Comparison of ENCODE assay signal across 1 cellular context in genomic region chr19:4981681-4981958, GRCh38.
A peak's percentile ranks its signal among the peaks of the same experiment; 100 is the strongest.
TF ChIP-seq lines count a peak whose summit lies in the region.

No MANE protein-coding gene starts in this region.

TF ChIP-seq in GM12878, 131 proteins besides CTCF, POLR2A, EP300 and RAD21:
- 0 out of 4 replicates have a peak, but pooled peaks of 1 of the 2 experiments have one; percentile 13 for TF ChIP-seq BHLHE40 (IDR thresholded peaks at IDR 0.05; ENCODE audit: borderline replicate concordance in 1 of 2, low read depth in 2 of 2, low read length in 1 of 2)
- no peak for TF ChIP-seq ZSCAN29 (IDR thresholded peaks at IDR 0.05)
- TF ChIP-seq SUZ12 (IDR thresholded peaks at IDR 0.05; ENCODE audit: unreplicated experiment): no peak
- peak; percentile 47 for TF ChIP-seq MEF2B (IDR thresholded peaks at IDR 0.05; ENCODE audit: partially characterized antibody, poor library complexity, severe bottlenecking)
- TF ChIP-seq MAX (IDR thresholded peaks at IDR 0.05; ENCODE audit: low read depth, low read length): no peak
- no peak for TF ChIP-seq YBX1 (IDR thresholded peaks at IDR 0.05)
- TF ChIP-seq ZNF207 (IDR thresholded peaks at IDR 0.05; ENCODE audit: borderline replicate concordance): no peak
- no peak for TF ChIP-seq USF2 (IDR thresholded peaks at IDR 0.05; ENCODE audit: borderline replicate concordance, low read depth, low read length)
